ENCODE assay signal across 16 cellular contexts in the genomic region with DNA sequence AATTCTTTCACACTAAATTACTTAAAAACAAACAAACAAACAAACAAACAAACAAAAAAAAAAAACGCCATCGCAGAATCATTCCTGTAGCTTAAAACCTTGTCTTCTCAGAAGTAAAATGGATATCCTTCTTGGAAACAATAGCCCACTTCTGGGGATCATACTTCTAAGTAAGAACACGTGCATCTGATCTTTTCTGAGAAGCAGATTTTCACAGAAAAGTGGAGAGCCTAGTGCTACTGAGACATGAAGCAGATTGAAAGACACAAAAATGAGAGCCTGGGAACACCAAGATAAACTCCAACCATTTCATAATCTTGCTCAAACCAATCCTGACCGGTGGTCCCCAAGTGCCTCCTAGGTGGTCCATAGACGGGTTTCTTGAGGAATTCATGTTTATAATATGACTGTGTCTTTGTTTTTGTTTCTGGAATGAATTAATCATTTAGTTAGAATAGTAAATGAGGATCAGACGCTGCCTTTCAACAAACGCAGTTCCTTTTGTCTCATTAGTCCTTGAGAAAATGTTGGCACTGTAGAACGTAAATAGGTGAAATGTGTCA.
DNase-seq lines count a peak whose midpoint lies in the region; ATAC-seq, FAIRE-seq and TF ChIP-seq lines count a peak whose summit lies in the region.
"Had no signal": no experiment of that assay in that cellular context is flagged by ENCODE, and none has a peak within 500 bp of the region (broad histone marks: within the 10 kb centered on the region; RNA-seq: fewer than 3 reads in every experiment).

No MANE protein-coding gene starts in this region.

- peaks cover 22% of the 10 kb centered on the region for H3K36me3 Mint-ChIP-seq in activated CD4-positive, alpha-beta memory T cell treated with anti-CD3 and anti-CD28 coated beads, Interleukin-2, amount 10 ng/mL, durations not matched to agents 7 days and 5 days (ENCODE audit: low read depth)
- no peaks in the 10 kb centered on the region for H3K36me3 Mint-ChIP-seq in activated CD4-positive, alpha-beta memory T cell treated with anti-CD3 and anti-CD28 coated beads for 36 hours
- H3K36me3 Mint-ChIP-seq in astrocyte (ENCODE audit: low read depth, unreplicated experiment): peaks cover 4% of the 10 kb centered on the region
- H3K36me3 Mint-ChIP-seq: CD4-positive, CD25-positive, alpha-beta regulatory T cell had no signal

- H3K4me3 Mint-ChIP-seq in activated CD4-positive, alpha-beta memory T cell treated with anti-CD3 and anti-CD28 coated beads, Interleukin-2, amount 10 ng/mL, durations not matched to agents 7 days and 5 days: no peak overlapping the region
- no peak overlapping the region for H3K4me3 Mint-ChIP-seq in activated CD4-positive, alpha-beta memory T cell treated with anti-CD3 and anti-CD28 coated beads for 36 hours
- H3K4me3 Mint-ChIP-seq in astrocyte (ENCODE audit: unreplicated experiment): no peak overlapping the region
- H3K4me3 Mint-ChIP-seq: CD4-positive, CD25-positive, alpha-beta regulatory T cell; H9 had no signal

- H4K20me1 ChIP-seq in DND-41 (ENCODE audit: insufficient read depth, low read length): no peaks in the 10 kb centered on the region
- H4K20me1 ChIP-seq in astrocyte (ENCODE audit: insufficient read depth, low read length): no peaks in the 10 kb centered on the region
- H4K20me1 ChIP-seq: BLaER1 treated with 17β-estradiol and CSF1 and Interleukin-3, amounts not matched to agents 10 nM and 100 nM had no signal

- no peak for FAIRE-seq in astrocyte (lab: Jason Lieb, UNC)
- FAIRE-seq in GM12891 (lab: Jason Lieb, UNC): no peak
- no peak for FAIRE-seq in kidney (lab: Jason Lieb, UNC)
- FAIRE-seq: GM18507 had no signal

- peaks cover 19% of the 10 kb centered on the region for H3K9me3 Mint-ChIP-seq in activated CD4-positive, alpha-beta memory T cell treated with anti-CD3 and anti-CD28 coated beads, Interleukin-2, amount 10 ng/mL, durations not matched to agents 7 days and 5 days
- H3K9me3 Mint-ChIP-seq in activated CD4-positive, alpha-beta memory T cell treated with anti-CD3 and anti-CD28 coated beads for 36 hours: no peaks in the 10 kb centered on the region
- H3K9me3 Mint-ChIP-seq in astrocyte (ENCODE audit: unreplicated experiment): peaks cover 6% of the 10 kb centered on the region
- H3K9me3 Mint-ChIP-seq: H9 had no signal

- H3K4me1 Mint-ChIP-seq in activated CD4-positive, alpha-beta memory T cell treated with anti-CD3 and anti-CD28 coated beads, Interleukin-2, amount 10 ng/mL, durations not matched to agents 7 days and 5 days: peaks cover 22% of the 10 kb centered on the region
- peaks cover 15% of the 10 kb centered on the region for H3K4me1 Mint-ChIP-seq in activated CD4-positive, alpha-beta memory T cell treated with anti-CD3 and anti-CD28 coated beads for 36 hours (ENCODE audit: low read depth)
- H3K4me1 Mint-ChIP-seq in astrocyte (ENCODE audit: low read depth, unreplicated experiment): peaks cover 18% of the 10 kb centered on the region
- H3K4me1 Mint-ChIP-seq: H9 had no signal

- no peak for DNase-seq in activated CD4-positive, alpha-beta memory T cell treated with anti-CD3 and anti-CD28 coated beads, Interleukin-2, amount 10 ng/mL, durations not matched to agents 7 days and 5 days
- no peak for DNase-seq in activated CD4-positive, alpha-beta memory T cell treated with anti-CD3 and anti-CD28 coated beads for 36 hours
- DNase-seq in DND-41 (peak; percentile 40), SJSA1 (ENCODE audit: low read depth in 1 of 2, low spot score in 2 of 2) (peak; percentile 88 to 97), astrocyte (ENCODE audit: low read depth) (no peak), GM12891 (ENCODE audit: insufficient read length, low spot score) (no peak), kidney (no peak)
- DNase-seq: 8988T, ACHN, DMS53, GOT3, H9 had no signal

- H3K79me2 ChIP-seq in DND-41 (ENCODE audit: insufficient read depth, low read length) (no peaks in the 10 kb centered on the region), astrocyte (ENCODE audit: insufficient read depth, low read length) (no peaks in the 10 kb centered on the region)

- H3K27me3 ChIP-seq in DND-41 (ENCODE audit: insufficient read depth, low read length, poor library complexity) (no peaks in the 10 kb centered on the region), SJSA1 (replicated peaks) (no peaks in the 10 kb centered on the region), astrocyte (ENCODE audit: insufficient read depth, low read length) (no peaks in the 10 kb centered on the region)
- H3K27me3 ChIP-seq: BLaER1 treated with 17β-estradiol and CSF1 and Interleukin-3, amounts not matched to agents 10 nM and 100 nM had no signal

- H3K4me3 ChIP-seq in DND-41 (ENCODE audit: low read depth in 1 of 2, low read length in 2 of 2) (no peak overlapping the region), SJSA1 (no peak overlapping the region), astrocyte (ENCODE audit: insufficient read depth, low read depth, low read length) (no peak overlapping the region), kidney (ENCODE audit: low read length in 2 of 2) (no peak overlapping the region)
- H3K4me3 ChIP-seq: BLaER1 treated with 17β-estradiol and CSF1 and Interleukin-3, amounts not matched to agents 10 nM and 100 nM had no signal

- peak overlapping the region; percentile 40 for H3K9ac ChIP-seq in DND-41 (ENCODE audit: low read depth, low read length)
- H3K9ac ChIP-seq in astrocyte (ENCODE audit: low read length): no peak overlapping the region
- no peak overlapping the region for H3K9ac ChIP-seq in kidney (ENCODE audit: low read length in 2 of 2)
- H3K9ac ChIP-seq: BLaER1 treated with 17β-estradiol and CSF1 and Interleukin-3, amounts not matched to agents 10 nM and 100 nM had no signal

- no peaks in the 10 kb centered on the region for H3K36me3 ChIP-seq in DND-41 (ENCODE audit: insufficient read depth, low read length)
- H3K36me3 ChIP-seq in SJSA1: no peaks in the 10 kb centered on the region
- no peaks in the 10 kb centered on the region for H3K36me3 ChIP-seq in astrocyte (ENCODE audit: insufficient read depth, low read length)
- no peaks in the 10 kb centered on the region for H3K36me3 ChIP-seq in kidney (ENCODE audit: control insufficient read depth in 1 of 2, insufficient read depth in 2 of 2, low read length in 2 of 2)
- H3K36me3 ChIP-seq: BLaER1 treated with 17β-estradiol and CSF1 and Interleukin-3, amounts not matched to agents 10 nM and 100 nM had no signal

- intact Hi-C loops in activated CD4-positive, alpha-beta memory T cell treated with anti-CD3 and anti-CD28 coated beads for 36 hours (cut with micrococcal nuclease): no loop called here
- intact Hi-C loops in kidney (cut with DNase I): no loop called here

- CTCF ChIA-PET in activated CD4-positive, alpha-beta memory T cell treated with anti-CD3 and anti-CD28 coated beads, Interleukin-2, amount 10 ng/mL, durations not matched to agents 7 days and 5 days (lab: Charles Lee): interaction anchor here (0.7 kb wide), 1 partner anchor 32 kb away, joined by 5 read pairs; no protein-coding TSS in a partner anchor
- CTCF ChIA-PET in activated CD4-positive, alpha-beta memory T cell treated with anti-CD3 and anti-CD28 coated beads for 36 hours (lab: Charles Lee): no interaction called here

- H3K27me3 Mint-ChIP-seq in activated CD4-positive, alpha-beta memory T cell treated with anti-CD3 and anti-CD28 coated beads, Interleukin-2, amount 10 ng/mL, durations not matched to agents 7 days and 5 days: no peaks in the 10 kb centered on the region
- H3K27me3 Mint-ChIP-seq in activated CD4-positive, alpha-beta memory T cell treated with anti-CD3 and anti-CD28 coated beads for 36 hours: no peaks in the 10 kb centered on the region
- H3K27me3 Mint-ChIP-seq in astrocyte (ENCODE audit: low read depth, unreplicated experiment): no peaks in the 10 kb centered on the region

- no peak for TF ChIP-seq POLR2A in GM12891 (IDR thresholded peaks at IDR 0.05; ENCODE audit: low read depth, low read length)

- H3K9me3 ChIP-seq in DND-41 (ENCODE audit: insufficient read depth, low read length, severe bottlenecking) (no peaks in the 10 kb centered on the region), SJSA1 (replicated peaks) (no peaks in the 10 kb centered on the region), astrocyte (ENCODE audit: insufficient read depth, low read depth, low read length) (no peaks in the 10 kb centered on the region), kidney (ENCODE audit: control insufficient read depth in 1 of 2, low read length in 2 of 2) (no peaks in the 10 kb centered on the region)
- H3K9me3 ChIP-seq: BLaER1 treated with 17β-estradiol and CSF1 and Interleukin-3, amounts not matched to agents 10 nM and 100 nM had no signal

- H2AFZ ChIP-seq in DND-41 (ENCODE audit: low read depth, low read length) (peak overlapping the region; percentile 62), astrocyte (ENCODE audit: low read depth, low read length) (no peak overlapping the region)

- TF ChIP-seq CTCF in DND-41 (IDR thresholded peaks at IDR 0.05; ENCODE audit: borderline replicate concordance, extremely low read depth, low read length, poor library complexity, severe bottlenecking) (no peak), astrocyte (IDR thresholded peaks at IDR 0.05; ENCODE audit: insufficient read depth, low read depth, low read length) (no peak), kidney (IDR thresholded peaks at IDR 0.05; ENCODE audit: borderline replicate concordance, extremely low read depth, insufficient read depth) (no peak)

- H3K27ac Mint-ChIP-seq in activated CD4-positive, alpha-beta memory T cell treated with anti-CD3 and anti-CD28 coated beads, Interleukin-2, amount 10 ng/mL, durations not matched to agents 7 days and 5 days: peak overlapping the region; percentile 47
- H3K27ac Mint-ChIP-seq in activated CD4-positive, alpha-beta memory T cell treated with anti-CD3 and anti-CD28 coated beads for 36 hours: no peak overlapping the region
- H3K27ac Mint-ChIP-seq in astrocyte (ENCODE audit: unreplicated experiment): peak overlapping the region; percentile 38
- H3K27ac Mint-ChIP-seq: CD4-positive, CD25-positive, alpha-beta regulatory T cell had no signal

- H3K4me1 ChIP-seq in DND-41 (ENCODE audit: insufficient read depth, low read length) (peaks cover 49% of the 10 kb centered on the region), SJSA1 (replicated peaks) (peaks cover 54% of the 10 kb centered on the region), astrocyte (ENCODE audit: insufficient read depth, low read length) (peaks cover 13% of the 10 kb centered on the region), kidney (ENCODE audit: control insufficient read depth in 1 of 2, insufficient read depth in 1 of 2, low read depth in 1 of 2, low read length in 2 of 2) (peaks cover 0 to 10% of the 10 kb centered on the region in 2 donors)
- H3K4me1 ChIP-seq: BLaER1 treated with 17β-estradiol and CSF1 and Interleukin-3, amounts not matched to agents 10 nM and 100 nM had no signal

- H3K27ac ChIP-seq in DND-41 (ENCODE audit: low read length) (peak overlapping the region; percentile 75), SJSA1 (peak overlapping the region; percentile 96), astrocyte (ENCODE audit: low read depth, low read length) (peak overlapping the region; percentile 67), kidney (ENCODE audit: low read depth in 2 of 2, low read length in 2 of 2) (no peak overlapping the region)
- H3K27ac ChIP-seq: BLaER1 treated with 17β-estradiol and CSF1 and Interleukin-3, amounts not matched to agents 10 nM and 100 nM had no signal

- ATAC-seq in DND-41 (ENCODE audit: insufficient read depth, low read depth): peak; percentile 42
- no peak for ATAC-seq in GM21825 (IDR thresholded peaks at IDR 0.05; ENCODE audit: unreplicated experiment)

- peak overlapping the region; percentile 53 for H3K4me2 ChIP-seq in DND-41 (ENCODE audit: insufficient read depth, low read length)
- H3K4me2 ChIP-seq in astrocyte (ENCODE audit: low read length): no peak overlapping the region
- H3K4me2 ChIP-seq: BLaER1 treated with 17β-estradiol and CSF1 and Interleukin-3, amounts not matched to agents 10 nM and 100 nM had no signal

- POLR2A ChIA-PET in activated CD4-positive, alpha-beta memory T cell treated with anti-CD3 and anti-CD28 coated beads, Interleukin-2, amount 10 ng/mL, durations not matched to agents 7 days and 5 days (lab: Charles Lee): no interaction called here
- POLR2A ChIA-PET in activated CD4-positive, alpha-beta memory T cell treated with anti-CD3 and anti-CD28 coated beads for 36 hours (lab: Charles Lee): no interaction called here

Comparison
In these comparisons a context has a peak if more than half of its experiments do, and no peak if none do; other contexts are left out.
1. DNase-seq: peak in DND-41 (single experiment) and SJSA1 (2 of 2); none in activated CD4-positive, alpha-beta memory T cell treated with anti-CD3 and anti-CD28 coated beads, Interleukin-2, amount 10 ng/mL, durations not matched to agents 7 days and 5 days (single experiment), activated CD4-positive, alpha-beta memory T cell treated with anti-CD3 and anti-CD28 coated beads for 36 hours (single experiment), astrocyte (single experiment), GM12891 (single experiment) and kidney (single experiment).
2. H3K27ac ChIP-seq: peak in DND-41 (single experiment), SJSA1 (single experiment) and astrocyte (single experiment); none in kidney (0 of 2).